In genomic region chr3:188772886-188773285, GRCh38 we compare ENCODE assay signal across 12 cellular contexts.
DNase-seq lines count a peak whose midpoint lies in the region; ATAC-seq, FAIRE-seq and TF ChIP-seq lines count a peak whose summit lies in the region.
"Had no signal": no experiment of that assay in that cellular context is flagged by ENCODE, and none has a peak within 500 bp of the region (broad histone marks: within the 10 kb centered on the region; RNA-seq: fewer than 3 reads in every experiment).

No MANE protein-coding gene starts in this region.

- no peak overlapping the region for H3K4me3 ChIP-seq in Panc1 (ENCODE audit: low read depth in 2 of 2, low read length in 2 of 2)
- no peak overlapping the region for H3K4me3 ChIP-seq in gastroesophageal sphincter
- no peak overlapping the region for H3K4me3 ChIP-seq in pancreas
- H3K4me3 ChIP-seq in trophoblast cell (ENCODE audit: low read depth, low read length) = no peak overlapping the region

- intact Hi-C loops in Panc1 (cut with micrococcal nuclease; ENCODE audit: unreplicated experiment) = no loop called here
- intact Hi-C loops in pancreas (cut with DNase I) = no loop called here

- no peak overlapping the region for H2BK5ac ChIP-seq in trophoblast cell (ENCODE audit: low read depth, low read length, poor library complexity)

- CTCF ChIA-PET in Panc1 (lab: Charles Lee) = no interaction called here

- WGBS in gastroesophageal sphincter (ENCODE audit: low coverage in 1 of 2), 2 donors = 16 to 26% methylated on average over 2 of the region's 3 CpGs
- WGBS in pancreas, 2 donors = 19 to 25% methylated on average over 3 of the region's 3 CpGs
- no CpG with 5 or more reads among the region's 3 CpGs for WGBS in trophoblast cell (ENCODE audit: extremely low coverage, insufficient coverage, insufficient read length)

- H4K12ac ChIP-seq in trophoblast cell (ENCODE audit: low read depth, low read length) = no peak overlapping the region

- POLR2A ChIA-PET in Panc1 (lab: Charles Lee) = no interaction called here

- H3K79me1 ChIP-seq in trophoblast cell (ENCODE audit: low read length) = no peaks in the 10 kb centered on the region

- no peak for TF ChIP-seq CTCF in Panc1 (IDR thresholded peaks at IDR 0.05)
- TF ChIP-seq CTCF in gastroesophageal sphincter (IDR thresholded peaks at IDR 0.05) = no peak
- no peak for TF ChIP-seq CTCF in pancreas (IDR thresholded peaks at IDR 0.05)

- FAIRE-seq in pancreas (lab: Jason Lieb, UNC) = no peak

- H4K8ac ChIP-seq in trophoblast cell (ENCODE audit: low read depth, low read length) = no peak overlapping the region

- no peak overlapping the region for H3K4ac ChIP-seq in trophoblast cell (ENCODE audit: low read depth, low read length)

- no peak overlapping the region for H4K91ac ChIP-seq in trophoblast cell (ENCODE audit: low read depth, low read length)

- H3K14ac ChIP-seq in trophoblast cell (ENCODE audit: low read length) = no peak overlapping the region

- H3K27me3 ChIP-seq in Panc1 (ENCODE audit: control insufficient read depth, insufficient read depth, low read length) (no peaks in the 10 kb centered on the region), gastroesophageal sphincter (no peaks in the 10 kb centered on the region), pancreas (no peaks in the 10 kb centered on the region), trophoblast cell (ENCODE audit: insufficient read depth, low read length) (no peaks in the 10 kb centered on the region)

- no TSS peak for BruUV-seq in Panc1 (replicated peaks; lab: Mats Ljungman, UMichigan)

- TF ChIP-seq POLR2A in gastroesophageal sphincter (IDR thresholded peaks at IDR 0.05) = no peak

- H3K4me2 ChIP-seq in trophoblast cell (ENCODE audit: low read length) = no peak overlapping the region

- peak; percentile 80 for DNase-seq in DMS79 treated with DMSO at 0.1 percent for 48 hours (lab: John Stamatoyannopoulos, UW)
- peak; percentile 15 for DNase-seq in Panc1 (ENCODE audit: low read depth, low spot score)
- DNase-seq in pancreas = peak in 4 of 6 donors; percentile 32 to 78 (median 73)
- no peak for DNase-seq in NCI-H1694 (lab: John Stamatoyannopoulos, UW)
- DNase-seq in trophoblast cell = no peak
- DNase-seq: activated CD4-positive, alpha-beta T cell treated with anti-CD3 and anti-CD28 coated beads for 4 hours; activated gamma-delta T cell treated with Interleukin-2 at 50 U/mL for 16 hours; effector CD4-positive, alpha-beta T cell had no signal

- H2AK5ac ChIP-seq in trophoblast cell (ENCODE audit: low read length) = no peak overlapping the region

- in situ Hi-C loops in Panc1 (cut with HindIII; ENCODE audit: low pct_unique_long_range_greater_than_20kb, low sequenced_read_pairs) = no loop called here

- TF ChIP-seq EP300 in gastroesophageal sphincter (IDR thresholded peaks at IDR 0.05) = no peak

- no peaks in the 10 kb centered on the region for H3K79me2 ChIP-seq in trophoblast cell (ENCODE audit: control insufficient read depth, insufficient read depth, low read length, poor library complexity)
- H3K79me2 ChIP-seq: parathyroid adenoma had no signal

- H2AFZ ChIP-seq in trophoblast cell (ENCODE audit: insufficient read depth, low read length, poor library complexity) = no peak overlapping the region
- H2AFZ ChIP-seq: parathyroid adenoma had no signal

- H3K36me3 ChIP-seq in Panc1 (ENCODE audit: control insufficient read depth, insufficient read depth, low read length) (no peaks in the 10 kb centered on the region), gastroesophageal sphincter (no peaks in the 10 kb centered on the region), pancreas (no peaks in the 10 kb centered on the region), trophoblast cell (ENCODE audit: control insufficient read depth in 1 of 2, insufficient read depth in 2 of 2, low read length in 2 of 2) (no peaks in the 10 kb centered on the region)

- H3K9me3 ChIP-seq in Panc1 (ENCODE audit: control insufficient read depth, insufficient read depth, low read depth, low read length) (no peaks in the 10 kb centered on the region), gastroesophageal sphincter (no peaks in the 10 kb centered on the region), pancreas (no peaks in the 10 kb centered on the region), trophoblast cell (ENCODE audit: insufficient read depth, low read depth, low read length) (no peaks in the 10 kb centered on the region)

- no peak overlapping the region for H2BK120ac ChIP-seq in trophoblast cell (ENCODE audit: insufficient read depth, low read length, poor library complexity)

- no peak overlapping the region for H3K9ac ChIP-seq in trophoblast cell (ENCODE audit: low read length)
- H3K9ac ChIP-seq: parathyroid adenoma had no signal

- no peak overlapping the region for H3K27ac ChIP-seq in Panc1 (ENCODE audit: low read length)
- H3K27ac ChIP-seq in gastroesophageal sphincter = peak overlapping the region in 2 of 4 donors; percentile 15 to 26
- H3K27ac ChIP-seq in pancreas = no peak overlapping the region
- no peak overlapping the region for H3K27ac ChIP-seq in trophoblast cell (ENCODE audit: low read depth, low read length)
- H3K27ac ChIP-seq: parathyroid adenoma had no signal

- H3K23ac ChIP-seq in trophoblast cell (ENCODE audit: low read length) = no peak overlapping the region

- H3K4me1 ChIP-seq in Panc1 (ENCODE audit: control insufficient read depth, insufficient read depth, low read length) (no peaks in the 10 kb centered on the region), gastroesophageal sphincter (peaks cover 12 to 82% (median 15%) of the 10 kb centered on the region in 3 donors), pancreas (peaks cover 0 to 27% (median 23%) of the 10 kb centered on the region in 3 donors), trophoblast cell (ENCODE audit: control insufficient read depth in 1 of 2, insufficient read depth in 2 of 2, low read length in 2 of 2) (no peaks in the 10 kb centered on the region)
- H3K4me1 ChIP-seq: parathyroid adenoma had no signal

- ATAC-seq in Panc1 (no peak), gastroesophageal sphincter (peak; percentile 22), pancreas (peak; percentile 88 to 94 (median 90)), HG03045 (IDR thresholded peaks at IDR 0.05; ENCODE audit: unreplicated experiment) (no peak), HG02759 (IDR thresholded peaks at IDR 0.05; ENCODE audit: unreplicated experiment) (no peak)

- no peak overlapping the region for H2BK12ac ChIP-seq in trophoblast cell (ENCODE audit: low read length)

- H3K18ac ChIP-seq in trophoblast cell (ENCODE audit: low read length) = no peak overlapping the region

Comparison
In these comparisons a context has a peak if more than half of its experiments do, and no peak if none do; other contexts are left out.
1. DNase-seq: peak in DMS79 treated with DMSO at 0.1 percent for 48 hours (single experiment), Panc1 (single experiment) and pancreas (4 of 6); none in NCI-H1694 (single experiment) and trophoblast cell (0 of 2).
2. ATAC-seq: peak in gastroesophageal sphincter (single experiment) and pancreas (4 of 4); none in Panc1 (single experiment), HG03045 (single experiment) and HG02759 (single experiment).